22 cellular contexts compared by ENCODE assay signal in the genomic region with DNA sequence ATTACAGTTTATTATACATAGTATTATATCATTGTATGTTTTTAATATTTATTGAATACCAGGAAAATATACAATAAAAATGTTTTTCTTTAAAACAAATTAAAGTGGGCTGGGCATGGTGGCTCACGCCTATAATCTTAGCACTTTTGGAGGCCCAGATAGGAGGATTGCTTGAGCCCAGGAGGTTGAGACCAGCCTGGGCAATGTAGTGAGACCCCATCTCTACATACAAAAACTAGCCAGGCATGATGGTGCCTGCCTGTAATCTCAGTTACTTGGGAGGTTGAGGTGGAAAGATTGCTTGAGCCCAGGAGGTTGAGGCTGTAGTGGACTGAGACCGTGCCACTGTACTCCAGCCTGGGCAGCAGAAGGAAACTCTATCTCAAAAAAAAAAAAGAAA. TPM values are rescaled to one million over a fixed set of nuclear protein-coding genes. Genes with fewer than 3 reads are reported as not detected.
DNase-seq lines count a peak whose midpoint lies in the region; ATAC-seq, FAIRE-seq and TF ChIP-seq lines count a peak whose summit lies in the region.
"Had no signal": no experiment of that assay in that cellular context is flagged by ENCODE, and none has a peak within 500 bp of the region (broad histone marks: within the 10 kb centered on the region; RNA-seq: fewer than 3 reads in every experiment).

No MANE protein-coding gene starts in this region.

- BruUV-seq in HepG2 (replicated peaks; lab: Mats Ljungman, UMichigan), result no TSS peak
- no TSS peak for BruUV-seq in K562 (replicated peaks; lab: Mats Ljungman, UMichigan)

- FAIRE-seq in HepG2 (lab: Jason Lieb, UNC) (no peak), K562 (lab: Jason Lieb, UNC) (no peak)
- FAIRE-seq: A549, D721Med, G401.6, GM12891, GM19239 had no signal

- WGBS in HepG2 (ENCODE audit: low lambda C conversion rate), result 44% methylated on average over 2 of the region's 2 CpGs
- WGBS in right lobe of liver (ENCODE audit: insufficient coverage, low coverage, low lambda C conversion rate, missing lambda C conversion rate), result 88% methylated on average over 2 of the region's 2 CpGs
- 22% methylated on average over 1 of the region's 2 CpGs for WGBS in K562 (ENCODE audit: insufficient coverage, low coverage, missing lambda C conversion rate)

- CTCF ChIA-PET in HepG2 (lab: Yijun Ruan, JAX; ENCODE audit: low intra/inter-chr PET ratio, low total read pairs) (no interaction called here), K562 (lab: Yijun Ruan, JAX; ENCODE audit: low intra/inter-chr PET ratio) (no interaction called here)
- CTCF ChIA-PET in CD8-positive, alpha-beta memory T cell (lab: Charles Lee), result no interaction called here
- CTCF ChIA-PET in activated CD4-positive, alpha-beta T cell treated with anti-CD3 and anti-CD28 coated beads, Interleukin-2, amount 10 ng/mL, durations not matched to agents 7 days and 5 days (lab: Charles Lee), result no interaction called here

- no peaks in the 10 kb centered on the region for H3K36me3 Mint-ChIP-seq in CD8-positive, alpha-beta memory T cell
- no peaks in the 10 kb centered on the region for H3K36me3 Mint-ChIP-seq in activated CD4-positive, alpha-beta T cell treated with anti-CD3 and anti-CD28 coated beads, Interleukin-2, amount 10 ng/mL, durations not matched to agents 7 days and 5 days (ENCODE audit: low read depth)
- H3K36me3 Mint-ChIP-seq: CD8-positive, alpha-beta T cell had no signal

- no peak overlapping the region for H3K27ac Mint-ChIP-seq in CD8-positive, alpha-beta memory T cell
- no peak overlapping the region for H3K27ac Mint-ChIP-seq in activated CD4-positive, alpha-beta T cell treated with anti-CD3 and anti-CD28 coated beads, Interleukin-2, amount 10 ng/mL, durations not matched to agents 7 days and 5 days
- H3K27ac Mint-ChIP-seq: B cell; CD4-positive, alpha-beta T cell; CD8-positive, alpha-beta T cell had no signal

- no peak for TF ChIP-seq POLR2A in HepG2 (IDR thresholded peaks at IDR 0.05; ENCODE audit: insufficient read depth in 1 of 2, low read depth in 2 of 2, low read length in 2 of 2)
- no peak for TF ChIP-seq POLR2A in right lobe of liver (IDR thresholded peaks at IDR 0.05)
- no peak for TF ChIP-seq POLR2A in K562 (conservative IDR thresholded peaks at IDR 0.05)

- H3K9ac ChIP-seq in HepG2 (ENCODE audit: insufficient read depth, low read depth, low read length) (no peak overlapping the region), K562 (ENCODE audit: insufficient read depth in 1 of 2, low read depth in 2 of 2, low read length in 2 of 2) (no peak overlapping the region)
- H3K9ac ChIP-seq: BLaER1 treated with 17β-estradiol and CSF1 and Interleukin-3, amounts not matched to agents 10 nM and 100 nM had no signal

- in situ Hi-C loops in HepG2 (cut with HindIII; ENCODE audit: extremely low pct_ligation_motif_present, low pct_unique_long_range_greater_than_20kb) (no loop called here), K562 (cut with MboI) (no loop called here)

- H3K4me1 ChIP-seq in HepG2 (ENCODE audit: insufficient read depth, low read length), result no peaks in the 10 kb centered on the region
- H3K4me1 ChIP-seq in right lobe of liver, result no peaks in the 10 kb centered on the region
- H3K4me1 ChIP-seq in K562 (replicated peaks in 1 of 2; ENCODE audit: control insufficient read depth in 2 of 2, insufficient read depth in 2 of 2, low read length in 2 of 2), result peaks cover 0 to 4% of the 10 kb centered on the region in 2 experiments; a peak in 2 of 5 replicates
- no peaks in the 10 kb centered on the region for H3K4me1 ChIP-seq in CD8-positive, alpha-beta memory T cell (ENCODE audit: insufficient read depth, low read length)
- H3K4me1 ChIP-seq: A549; BLaER1 treated with 17β-estradiol and CSF1 and Interleukin-3, amounts not matched to agents 10 nM and 100 nM had no signal

- TF ChIP-seq RAD21 in HepG2 (CRISPR knock-in tag; IDR thresholded peaks at IDR 0.05), result no peak
- no peak for TF ChIP-seq RAD21 in K562 (CRISPR knock-in tag; conservative IDR thresholded peaks at IDR 0.05 in 1 of 2, IDR thresholded peaks at IDR 0.05 in 1 of 2)

- no peak overlapping the region for H3K4me3 ChIP-seq in HepG2 (replicated peaks in 1 of 3; ENCODE audit: insufficient read depth in 1 of 3, low read depth in 2 of 3, low read length in 3 of 3)
- H3K4me3 ChIP-seq in right lobe of liver, result no peak overlapping the region
- H3K4me3 ChIP-seq in K562, result no peak overlapping the region
- H3K4me3 ChIP-seq in CD8-positive, alpha-beta memory T cell (ENCODE audit: low read length), result no peak overlapping the region
- H3K4me3 ChIP-seq: A549; BLaER1 treated with 17β-estradiol and CSF1 and Interleukin-3, amounts not matched to agents 10 nM and 100 nM had no signal

- H2AFZ ChIP-seq in HepG2 (ENCODE audit: low read length) (no peak overlapping the region), K562 (ENCODE audit: low read depth, low read length) (no peak overlapping the region)

- TF ChIP-seq EP300 in HepG2 (IDR thresholded peaks at IDR 0.05; ENCODE audit: low read depth in 2 of 2, low read length in 2 of 2), result no peak
- TF ChIP-seq EP300 in HepG2 (CRISPR knock-in tag; IDR thresholded peaks at IDR 0.05; ENCODE audit: borderline replicate concordance), result no peak
- no peak for TF ChIP-seq EP300 in K562 (IDR thresholded peaks at IDR 0.05; ENCODE audit: low read length)

- H4K20me1 ChIP-seq in HepG2 (ENCODE audit: insufficient read depth, low read length) (no peaks in the 10 kb centered on the region), K562 (replicated peaks; ENCODE audit: control insufficient read depth, insufficient read depth, low read length) (no peaks in the 10 kb centered on the region)
- H4K20me1 ChIP-seq: BLaER1 treated with 17β-estradiol and CSF1 and Interleukin-3, amounts not matched to agents 10 nM and 100 nM had no signal

- no peaks in the 10 kb centered on the region for H3K4me1 Mint-ChIP-seq in CD8-positive, alpha-beta memory T cell
- no peaks in the 10 kb centered on the region for H3K4me1 Mint-ChIP-seq in activated CD4-positive, alpha-beta T cell treated with anti-CD3 and anti-CD28 coated beads, Interleukin-2, amount 10 ng/mL, durations not matched to agents 7 days and 5 days
- H3K4me1 Mint-ChIP-seq: B cell had no signal

- H3K4me2 ChIP-seq in HepG2 (ENCODE audit: low read depth, low read length) (no peak overlapping the region), K562 (ENCODE audit: insufficient read depth, low read length) (no peak overlapping the region)
- H3K4me2 ChIP-seq: A549; BLaER1 treated with 17β-estradiol and CSF1 and Interleukin-3, amounts not matched to agents 10 nM and 100 nM had no signal

- H3K9me3 ChIP-seq in HepG2 (ENCODE audit: low read length), result no peaks in the 10 kb centered on the region
- H3K9me3 ChIP-seq in right lobe of liver, result no peaks in the 10 kb centered on the region
- no peaks in the 10 kb centered on the region for H3K9me3 ChIP-seq in K562 (replicated peaks; ENCODE audit: control insufficient read depth, insufficient read depth, low read depth, low read length)
- no peaks in the 10 kb centered on the region for H3K9me3 ChIP-seq in CD8-positive, alpha-beta memory T cell (ENCODE audit: low read length)
- H3K9me3 ChIP-seq: A549; BLaER1 treated with 17β-estradiol and CSF1 and Interleukin-3, amounts not matched to agents 10 nM and 100 nM had no signal

- no peaks in the 10 kb centered on the region for H3K36me3 ChIP-seq in HepG2 (replicated peaks in 1 of 2; ENCODE audit: control insufficient read depth in 1 of 2, insufficient read depth in 2 of 2, low read length in 2 of 2)
- H3K36me3 ChIP-seq in right lobe of liver, result no peaks in the 10 kb centered on the region
- no peaks in the 10 kb centered on the region for H3K36me3 ChIP-seq in K562 (ENCODE audit: control insufficient read depth, insufficient read depth, low read length)
- no peaks in the 10 kb centered on the region for H3K36me3 ChIP-seq in CD8-positive, alpha-beta memory T cell (ENCODE audit: insufficient read depth, low read length)
- H3K36me3 ChIP-seq: BLaER1 treated with 17β-estradiol and CSF1 and Interleukin-3, amounts not matched to agents 10 nM and 100 nM had no signal

- H3K27ac ChIP-seq in HepG2 (ENCODE audit: extremely low read length, insufficient read depth, low read length) (no peak overlapping the region), right lobe of liver (no peak overlapping the region), K562 (ENCODE audit: extremely low read depth, low read depth, low read length) (no peak overlapping the region)
- H3K27ac ChIP-seq in CD8-positive, alpha-beta memory T cell (ENCODE audit: low read depth, low read length), result no peak overlapping the region
- H3K27ac ChIP-seq: 22Rv1; A549; BLaER1 treated with 17β-estradiol and CSF1 and Interleukin-3, amounts not matched to agents 10 nM and 100 nM; C4-2B had no signal

- POLR2A ChIA-PET in HepG2 (lab: Yijun Ruan, JAX) (no interaction called here), K562 (lab: Yijun Ruan, JAX) (no interaction called here)
- POLR2A ChIA-PET in CD8-positive, alpha-beta memory T cell (lab: Charles Lee), result no interaction called here
- POLR2A ChIA-PET in activated CD4-positive, alpha-beta T cell treated with anti-CD3 and anti-CD28 coated beads, Interleukin-2, amount 10 ng/mL, durations not matched to agents 7 days and 5 days (lab: Charles Lee), result interaction anchor here (0.7 kb wide), 1 partner anchor 165 kb away, joined by 5 read pairs; no protein-coding TSS in a partner anchor

- H3K27me3 Mint-ChIP-seq in CD8-positive, alpha-beta memory T cell, result peaks cover 1 to 3% of the 10 kb centered on the region in 2 donors
- H3K27me3 Mint-ChIP-seq in activated CD4-positive, alpha-beta T cell treated with anti-CD3 and anti-CD28 coated beads, Interleukin-2, amount 10 ng/mL, durations not matched to agents 7 days and 5 days, result no peaks in the 10 kb centered on the region
- H3K27me3 Mint-ChIP-seq: B cell; CD4-positive, alpha-beta T cell had no signal

- H3K9me1 ChIP-seq in K562 (ENCODE audit: control insufficient read depth, insufficient read depth, low read length), result no peaks in the 10 kb centered on the region

- ATAC-seq in HepG2 (no peak), right lobe of liver (no peak), K562 (no peak)
- ATAC-seq: A549; CD8-positive, alpha-beta T cell had no signal

- TF ChIP-seq CTCF in HepG2 (CRISPR knock-in tag; IDR thresholded peaks at IDR 0.05) (no peak), right lobe of liver (IDR thresholded peaks at IDR 0.05) (no peak), K562 (IDR thresholded peaks at IDR 0.05 in 2 of 3, conservative IDR thresholded peaks at IDR 0.05 in 1 of 3; ENCODE audit: insufficient read depth in 2 of 3, low read depth in 1 of 3, low read length in 3 of 3) (no peak)

- no peak overlapping the region for H3K4me3 Mint-ChIP-seq in CD8-positive, alpha-beta memory T cell
- no peak overlapping the region for H3K4me3 Mint-ChIP-seq in activated CD4-positive, alpha-beta T cell treated with anti-CD3 and anti-CD28 coated beads, Interleukin-2, amount 10 ng/mL, durations not matched to agents 7 days and 5 days
- H3K4me3 Mint-ChIP-seq: B cell; CD4-positive, alpha-beta T cell; CD8-positive, alpha-beta T cell had no signal

- H3K79me2 ChIP-seq in HepG2 (ENCODE audit: insufficient read depth, low read length), result no peaks in the 10 kb centered on the region
- H3K79me2 ChIP-seq in K562 (ENCODE audit: control insufficient read depth, insufficient read depth, low read length), result no peaks in the 10 kb centered on the region

- intact Hi-C loops in HepG2 (cut with micrococcal nuclease; ENCODE audit: unreplicated experiment) (no loop called here), right lobe of liver (cut with DNase I) (no loop called here), K562 (cut with micrococcal nuclease) (no loop called here), posterior vena cava (cut with DNase I) (no loop called here)

- DNase-seq in HepG2 (ENCODE audit: low spot score) (no peak), right lobe of liver (no peak), K562 (ENCODE audit: extremely low read depth in 1 of 4, low spot score in 3 of 4) (no peak), posterior vena cava (ENCODE audit: low spot score) (peak; percentile 9), NCI-H446 treated with DMSO at 0.1 percent for 48 hours (lab: John Stamatoyannopoulos, UW) (no peak)
- DNase-seq in CD8-positive, alpha-beta memory T cell, result no peak
- no peak for DNase-seq in activated CD4-positive, alpha-beta T cell treated with anti-CD3 and anti-CD28 coated beads, Interleukin-2, amount 10 ng/mL, durations not matched to agents 7 days and 5 days
- DNase-seq: AML-193; CD4-positive, alpha-beta T cell; CD8-positive, alpha-beta T cell; COR-L47; DMS79 treated with DMSO at 0.1 percent for 48 hours; GF-D8 had no signal

- H3K27me3 ChIP-seq in HepG2 (ENCODE audit: control insufficient read depth in 1 of 2, insufficient read depth in 2 of 2, low read length in 2 of 2) (no peaks in the 10 kb centered on the region), right lobe of liver (no peaks in the 10 kb centered on the region), K562 (ENCODE audit: control insufficient read depth in 2 of 2, insufficient read depth in 2 of 2, low read length in 2 of 2) (no peaks in the 10 kb centered on the region)
- H3K27me3 ChIP-seq in CD8-positive, alpha-beta memory T cell (ENCODE audit: insufficient read depth, low read length, poor library complexity, severe bottlenecking), result no peaks in the 10 kb centered on the region
- H3K27me3 ChIP-seq: BLaER1 treated with 17β-estradiol and CSF1 and Interleukin-3, amounts not matched to agents 10 nM and 100 nM had no signal

- H3K9me3 Mint-ChIP-seq in CD8-positive, alpha-beta memory T cell, result no peaks in the 10 kb centered on the region
- no peaks in the 10 kb centered on the region for H3K9me3 Mint-ChIP-seq in activated CD4-positive, alpha-beta T cell treated with anti-CD3 and anti-CD28 coated beads, Interleukin-2, amount 10 ng/mL, durations not matched to agents 7 days and 5 days
- H3K9me3 Mint-ChIP-seq: CD4-positive, alpha-beta T cell; CD8-positive, alpha-beta T cell had no signal

RNA-seq across cellular contexts. Expression of gene PDS5A, which starts 38.3 kb away (rescaled TPM):
- total RNA-seq in HepG2 (2016; rRNA removed; fragmentation: Illumina TruSeq; extraction: Trizol), result 57.0 and 77.4 TPM in 2 replicates
- total RNA-seq in HepG2 (2016; cell fraction: cytosol; rRNA removed; fragmentation: Illumina TruSeq; extraction: Trizol; ENCODE audit: low read depth), result 30.5 and 32.6 TPM in 2 replicates
- total RNA-seq in HepG2 (2016; cell fraction: insoluble cytoplasmic fraction; rRNA removed; fragmentation: Illumina TruSeq; extraction: Trizol), result 55.0 and 75.8 TPM in 2 replicates
- total RNA-seq in HepG2 (2016; cell fraction: membrane; rRNA removed; fragmentation: Illumina TruSeq; extraction: Trizol), result 43.3 and 44.2 TPM in 2 replicates
- total RNA-seq in HepG2 (2016; cell fraction: nucleus; rRNA removed; fragmentation: Illumina TruSeq; extraction: Trizol), result 75.2 and 89.3 TPM in 2 replicates
- polyA plus RNA-seq in HepG2 (2011; rRNA removed), result 21.5 and 31.8 TPM in 2 replicates
- polyA plus RNA-seq in HepG2 (2011; cell fraction: cytosol; rRNA removed), result 9.8 and 14.3 TPM in 2 replicates
- polyA plus RNA-seq in HepG2 (2011; cell fraction: nucleus; rRNA removed), result 15.0 and 16.7 TPM in 2 replicates
- 26.0 and 38.4 TPM in 2 replicates for polyA plus RNA-seq in HepG2 (2012)
- 4.1 and 5.2 TPM in 2 replicates for polyA plus RNA-seq in HepG2 (2016; cell fraction: cytosol; fragmentation: Illumina TruSeq; extraction: Trizol; ENCODE audit: low read depth)
- polyA plus RNA-seq in HepG2 (2016; cell fraction: insoluble cytoplasmic fraction; fragmentation: Illumina TruSeq; extraction: Trizol; ENCODE audit: low read depth), result 56.5 and 59.0 TPM in 2 replicates
- 11.3 and 11.6 TPM in 2 replicates for polyA plus RNA-seq in HepG2 (2016; cell fraction: membrane; fragmentation: Illumina TruSeq; extraction: Trizol; ENCODE audit: low read depth)
- 39.8 and 41.3 TPM in 2 replicates for polyA plus RNA-seq in HepG2 (2016; cell fraction: nucleus; fragmentation: Illumina TruSeq; extraction: Trizol; ENCODE audit: insufficient read depth, low read depth)
- polyA minus RNA-seq in HepG2 (2011; rRNA and poly(A)+ RNA removed; ENCODE audit: low replicate concordance), result 48.0 and 86.1 TPM in 2 replicates
- polyA minus RNA-seq in HepG2 (2011; cell fraction: cytosol; rRNA and poly(A)+ RNA removed), result 78.1 and 82.6 TPM in 2 replicates
- polyA minus RNA-seq in HepG2 (2011; cell fraction: nucleus; rRNA and poly(A)+ RNA removed), result 130 and 136 TPM in 2 replicates
- total RNA-seq in right lobe of liver, result 10 to 100 TPM; 28.0 to 45.7 (median 33.2) TPM
- total RNA-seq in K562 (2011; cell fraction: chromatin; rRNA removed; ENCODE audit: low replicate concordance), result 140 and 293 TPM in 2 replicates
- 64.2 and 82.5 TPM in 2 replicates for total RNA-seq in K562 (2011; cell fraction: nucleolus; rRNA removed)
- total RNA-seq in K562 (2011; cell fraction: nucleoplasm; rRNA removed), result 142 and 155 TPM in 2 replicates
- total RNA-seq in K562 (2014; rRNA removed), result 50.9 and 53.8 TPM in 2 replicates
- total RNA-seq in K562 (2014; rRNA removed; fragmentation: Illumina TruSeq; extraction: Trizol), result 85.4 and 93.5 TPM in 2 replicates
- 77.5 and 83.7 TPM in 2 replicates for total RNA-seq in K562 (2015; rRNA removed; fragmentation: Illumina TruSeq; extraction: Trizol)
- 77.9 and 80.6 TPM in 2 replicates for total RNA-seq in K562 (2021)
- 53.9 and 76.8 TPM in 2 replicates for polyA plus RNA-seq in K562 (2011; rRNA removed)
- polyA plus RNA-seq in K562 (2011; cell fraction: cytosol; rRNA removed), result 13.1 and 21.1 TPM in 2 replicates
- 28.7 and 37.1 TPM in 2 replicates for polyA plus RNA-seq in K562 (2011; cell fraction: nucleus; rRNA removed)
- polyA plus RNA-seq in K562 (2012), result 44.8 and 47.1 TPM in 2 replicates
- 58.8 and 70.0 TPM in 2 replicates for polyA plus RNA-seq in K562 (2014; fragmentation: Illumina TruSeq; extraction: Trizol)
- polyA plus RNA-seq in K562 (2014; fragmentation: Nextera tagmentation; extraction: Ambion mirVana), result 10 to 100 TPM; 16.4 to 20.6 TPM
- polyA plus RNA-seq in K562 (2014; rRNA removed), result 37.5 and 42.7 TPM in 2 replicates
- 181 and 192 TPM in 2 replicates for polyA minus RNA-seq in K562 (2011; rRNA and poly(A)+ RNA removed)
- 91.7 and 144 TPM in 2 replicates for polyA minus RNA-seq in K562 (2011; cell fraction: cytosol; rRNA and poly(A)+ RNA removed)
- 66.8 and 92.1 TPM in 2 replicates for polyA minus RNA-seq in K562 (2011; cell fraction: nucleus; rRNA and poly(A)+ RNA removed)
- 10 to 100 TPM; 52.3 to 56.6 TPM for total RNA-seq in posterior vena cava
- 100 to 1,000 TPM; 111 TPM for total RNA-seq in CD8-positive, alpha-beta memory T cell
- 49.2 TPM for polyA plus RNA-seq in CD8-positive, alpha-beta memory T cell
- total RNA-seq in activated CD4-positive, alpha-beta T cell treated with anti-CD3 and anti-CD28 coated beads, Interleukin-2, amount 10 ng/mL, durations not matched to agents 7 days and 5 days, result 100 to 1,000 TPM; 108 to 116 TPM

RNA-seq across cellular contexts. Expression of gene N4BP2, which starts 40.6 kb away (rescaled TPM):
- 12.9 and 22.8 TPM in 2 replicates for total RNA-seq in HepG2 (2016; rRNA removed; fragmentation: Illumina TruSeq; extraction: Trizol)
- total RNA-seq in HepG2 (2016; cell fraction: cytosol; rRNA removed; fragmentation: Illumina TruSeq; extraction: Trizol; ENCODE audit: low read depth), result 3.1 TPM in 2 replicates
- 11.9 and 22.9 TPM in 2 replicates for total RNA-seq in HepG2 (2016; cell fraction: insoluble cytoplasmic fraction; rRNA removed; fragmentation: Illumina TruSeq; extraction: Trizol)
- 6.3 and 7.0 TPM in 2 replicates for total RNA-seq in HepG2 (2016; cell fraction: membrane; rRNA removed; fragmentation: Illumina TruSeq; extraction: Trizol)
- total RNA-seq in HepG2 (2016; cell fraction: nucleus; rRNA removed; fragmentation: Illumina TruSeq; extraction: Trizol), result 15.9 and 18.7 TPM in 2 replicates
- 4.1 and 5.6 TPM in 2 replicates for polyA plus RNA-seq in HepG2 (2011; rRNA removed)
- polyA plus RNA-seq in HepG2 (2011; cell fraction: cytosol; rRNA removed), result 1.6 and 2.5 TPM in 2 replicates
- polyA plus RNA-seq in HepG2 (2011; cell fraction: nucleus; rRNA removed), result 3.7 and 5.2 TPM in 2 replicates
- polyA plus RNA-seq in HepG2 (2012), result 6.2 and 7.5 TPM in 2 replicates
- 0.15 and 0.18 TPM in 2 replicates for polyA plus RNA-seq in HepG2 (2016; cell fraction: cytosol; fragmentation: Illumina TruSeq; extraction: Trizol; ENCODE audit: low read depth)
- polyA plus RNA-seq in HepG2 (2016; cell fraction: insoluble cytoplasmic fraction; fragmentation: Illumina TruSeq; extraction: Trizol; ENCODE audit: low read depth), result 7.0 and 8.1 TPM in 2 replicates
- polyA plus RNA-seq in HepG2 (2016; cell fraction: membrane; fragmentation: Illumina TruSeq; extraction: Trizol; ENCODE audit: low read depth), result 0.54 and 0.70 TPM in 2 replicates
- 10.3 and 11.2 TPM in 2 replicates for polyA plus RNA-seq in HepG2 (2016; cell fraction: nucleus; fragmentation: Illumina TruSeq; extraction: Trizol; ENCODE audit: insufficient read depth, low read depth)
- 3.3 and 6.7 TPM in 2 replicates for polyA minus RNA-seq in HepG2 (2011; rRNA and poly(A)+ RNA removed; ENCODE audit: low replicate concordance)
- polyA minus RNA-seq in HepG2 (2011; cell fraction: cytosol; rRNA and poly(A)+ RNA removed), result 11.8 and 15.6 TPM in 2 replicates
- polyA minus RNA-seq in HepG2 (2011; cell fraction: nucleus; rRNA and poly(A)+ RNA removed), result 34.8 and 39.8 TPM in 2 replicates
- total RNA-seq in right lobe of liver, result 1 to 10 TPM; 4.2 to 8.0 (median 6.3) TPM
- 5.2 and 25.3 TPM in 2 replicates for total RNA-seq in K562 (2011; cell fraction: chromatin; rRNA removed; ENCODE audit: low replicate concordance)
- 2.7 and 4.3 TPM in 2 replicates for total RNA-seq in K562 (2011; cell fraction: nucleolus; rRNA removed)
- total RNA-seq in K562 (2011; cell fraction: nucleoplasm; rRNA removed), result 5.8 and 7.4 TPM in 2 replicates
- 5.9 and 7.7 TPM in 2 replicates for total RNA-seq in K562 (2014; rRNA removed)
- total RNA-seq in K562 (2014; rRNA removed; fragmentation: Illumina TruSeq; extraction: Trizol), result 12.6 and 14.9 TPM in 2 replicates
- 11.2 and 12.6 TPM in 2 replicates for total RNA-seq in K562 (2015; rRNA removed; fragmentation: Illumina TruSeq; extraction: Trizol)
- 7.6 and 8.7 TPM in 2 replicates for total RNA-seq in K562 (2021)
- 6.0 and 8.8 TPM in 2 replicates for polyA plus RNA-seq in K562 (2011; rRNA removed)
- 1.1 and 2.3 TPM in 2 replicates for polyA plus RNA-seq in K562 (2011; cell fraction: cytosol; rRNA removed)
- 2.0 and 2.2 TPM in 2 replicates for polyA plus RNA-seq in K562 (2011; cell fraction: nucleus; rRNA removed)
- polyA plus RNA-seq in K562 (2012), result 4.8 and 8.2 TPM in 2 replicates
- polyA plus RNA-seq in K562 (2014; fragmentation: Illumina TruSeq; extraction: Trizol), result 7.3 and 7.6 TPM in 2 replicates
- polyA plus RNA-seq in K562 (2014; fragmentation: Nextera tagmentation; extraction: Ambion mirVana), result 1 to 10 TPM; 2.7 to 3.3 TPM
- polyA plus RNA-seq in K562 (2014; rRNA removed), result 4.0 and 4.4 TPM in 2 replicates
- polyA minus RNA-seq in K562 (2011; rRNA and poly(A)+ RNA removed), result 22.4 and 23.4 TPM in 2 replicates
- 9.2 and 10.0 TPM in 2 replicates for polyA minus RNA-seq in K562 (2011; cell fraction: cytosol; rRNA and poly(A)+ RNA removed)
- 5.4 and 12.2 TPM in 2 replicates for polyA minus RNA-seq in K562 (2011; cell fraction: nucleus; rRNA and poly(A)+ RNA removed)
- total RNA-seq in posterior vena cava, result 1 to 10 TPM; 7.9 to 9.1 TPM
- total RNA-seq in CD8-positive, alpha-beta memory T cell, result 10 to 100 TPM; 18.0 to 21.1 TPM
- polyA plus RNA-seq in CD8-positive, alpha-beta memory T cell, result 10.3 TPM
- total RNA-seq in activated CD4-positive, alpha-beta T cell treated with anti-CD3 and anti-CD28 coated beads, Interleukin-2, amount 10 ng/mL, durations not matched to agents 7 days and 5 days, result 10 to 100 TPM; 32.2 to 39.2 TPM

Comparison
In these comparisons a context has a peak if more than half of its experiments do, and no peak if none do; other contexts are left out.
1. Of the 241 proteins assayed by ChIP-seq in both HepG2 and K562: peak only in HepG2: none; only in K562: none; in both: ZNF121; in neither: 240.